15 cellular contexts compared by ENCODE assay signal in genomic region chr7:155684546-155684945, GRCh38. TPM values are rescaled to one million over a fixed set of nuclear protein-coding genes. Genes with fewer than 3 reads are reported as not detected.
DNase-seq lines count a peak whose midpoint lies in the region; ATAC-seq and TF ChIP-seq lines count a peak whose summit lies in the region.
"Had no signal": no experiment of that assay in that cellular context is flagged by ENCODE, and none has a peak within 500 bp of the region (broad histone marks: within the 10 kb centered on the region; RNA-seq: fewer than 3 reads in every experiment).

No MANE protein-coding gene starts in this region.

- peaks cover 64 to 73% of the 10 kb centered on the region in 2 donors for H3K36me3 Mint-ChIP-seq in CD4-positive, alpha-beta memory T cell
- H3K36me3 Mint-ChIP-seq in activated naive CD8-positive, alpha-beta T cell treated with anti-CD3 and anti-CD28 coated beads for 36 hours, result peaks cover 64% of the 10 kb centered on the region
- peaks cover 14 to 88% (median 36%) of the 10 kb centered on the region in 3 donors for H3K36me3 Mint-ChIP-seq in naive thymus-derived CD8-positive, alpha-beta T cell
- H3K36me3 Mint-ChIP-seq in MCF 10A (ENCODE audit: insufficient read depth, unreplicated experiment), result peaks cover 47% of the 10 kb centered on the region

- no peak overlapping the region for H3K9ac ChIP-seq in GM23248

- no peaks in the 10 kb centered on the region for H3K27me3 Mint-ChIP-seq in CD4-positive, alpha-beta memory T cell
- no peaks in the 10 kb centered on the region for H3K27me3 Mint-ChIP-seq in activated naive CD8-positive, alpha-beta T cell treated with anti-CD3 and anti-CD28 coated beads for 36 hours
- H3K27me3 Mint-ChIP-seq in naive thymus-derived CD8-positive, alpha-beta T cell, result no peaks in the 10 kb centered on the region
- H3K27me3 Mint-ChIP-seq in MCF 10A (ENCODE audit: insufficient read depth, unreplicated experiment), result no peaks in the 10 kb centered on the region

- BruUV-seq in MCF 10A (replicated peaks; lab: Mats Ljungman, UMichigan), result no TSS peak

- H2AFZ ChIP-seq in GM23248, result no peak overlapping the region

- no peak overlapping the region for H3K27ac ChIP-seq in CD4-positive, alpha-beta memory T cell (ENCODE audit: low read depth, low read length)
- no peak overlapping the region for H3K27ac ChIP-seq in GM23248
- H3K27ac ChIP-seq: thoracic aorta had no signal

- ATAC-seq in naive thymus-derived CD8-positive, alpha-beta T cell, result no peak
- ATAC-seq in HG03280 (IDR thresholded peaks at IDR 0.05; ENCODE audit: unreplicated experiment), result no peak
- ATAC-seq: left cardiac atrium had no signal

- H3F3A ChIP-seq in GM23248 (ENCODE audit: insufficient read depth), result peaks cover 7% of the 10 kb centered on the region; the same call in 1 of the 2 replicates

- DNase-seq in CD4-positive, alpha-beta memory T cell, result no peak
- DNase-seq in GM23248 (peak; percentile 41), AG20443 (ENCODE audit: low spot score) (no peak), MCF 10A (ENCODE audit: unreplicated experiment) (no peak)
- DNase-seq in activated naive CD8-positive, alpha-beta T cell treated with anti-CD3 and anti-CD28 coated beads for 36 hours, result no peak
- DNase-seq in naive thymus-derived CD8-positive, alpha-beta T cell, result no peak
- DNase-seq: BE2C; foreskin fibroblast; GF-D8; left cardiac atrium; NCI-H1930; RPMI8226; stimulated activated CD4-positive, alpha-beta T cell treated with anti-CD3 and anti-CD28 coated beads, Interleukin-2, amount 100 ng/mL, for 48 hours had no signal

- H3K4me1 Mint-ChIP-seq in CD4-positive, alpha-beta memory T cell, result peaks cover 47 to 76% (median 66%) of the 10 kb centered on the region in 4 donors
- H3K4me1 Mint-ChIP-seq in activated naive CD8-positive, alpha-beta T cell treated with anti-CD3 and anti-CD28 coated beads for 36 hours, result peaks cover 56% of the 10 kb centered on the region
- H3K4me1 Mint-ChIP-seq in naive thymus-derived CD8-positive, alpha-beta T cell, result peaks cover 47 to 73% (median 69%) of the 10 kb centered on the region in 4 donors
- no peaks in the 10 kb centered on the region for H3K4me1 Mint-ChIP-seq in MCF 10A (ENCODE audit: insufficient read depth, unreplicated experiment)

- WGBS in GM23248 (ENCODE audit: low coverage in 1 of 2, low lambda C conversion rate in 2 of 2, missing lambda C conversion rate in 2 of 2), 2 experiments, result 28 to 29% methylated on average over 5 of the region's 5 CpGs

- H3K27me3 ChIP-seq in CD4-positive, alpha-beta memory T cell (ENCODE audit: insufficient read depth, low read length), result no peaks in the 10 kb centered on the region
- H3K27me3 ChIP-seq in GM23248 (replicated peaks; ENCODE audit: insufficient read depth), result no peaks in the 10 kb centered on the region
- H3K27me3 ChIP-seq: BE2C had no signal

- peaks cover 19% of the 10 kb centered on the region; the same call in 1 of the 2 replicates for H4K20me1 ChIP-seq in GM23248 (ENCODE audit: insufficient read depth)

- no peak for TF ChIP-seq CTCF in MCF 10A (IDR thresholded peaks at IDR 0.05; ENCODE audit: unreplicated experiment)

- H3K4me2 ChIP-seq in GM23248 (ENCODE audit: unreplicated experiment), result no peak overlapping the region

- intact Hi-C loops in CD4-positive, alpha-beta memory T cell (cut with micrococcal nuclease), result no loop called here
- intact Hi-C loops in MCF 10A (cut with micrococcal nuclease), result no loop called here

- POLR2A ChIA-PET in CD4-positive, alpha-beta memory T cell (lab: Charles Lee; ENCODE audit: partially characterized antibody), result interaction anchor here (1.3 kb wide), 1 partner anchor 40 kb away, joined by 3 read pairs; the partner anchor contains the start of gene RBM33
- POLR2A ChIA-PET in naive thymus-derived CD8-positive, alpha-beta T cell (lab: Charles Lee), result no interaction called here
- POLR2A ChIA-PET in MCF 10A (lab: Yijun Ruan, JAX), result interaction anchor here (1.1 kb wide), 1 partner anchor 14 kb away, joined by 4 read pairs; no protein-coding TSS in a partner anchor

- no peaks in the 10 kb centered on the region for H3K9me3 ChIP-seq in CD4-positive, alpha-beta memory T cell (ENCODE audit: control insufficient read depth in 1 of 2, low read length in 2 of 2)
- no peaks in the 10 kb centered on the region for H3K9me3 ChIP-seq in GM23248 (ENCODE audit: low read depth)
- H3K9me3 ChIP-seq: BE2C, thoracic aorta had no signal

- no peaks in the 10 kb centered on the region for H3K9me2 ChIP-seq in GM23248 (ENCODE audit: insufficient read depth)

- peak overlapping the region; percentile 30 to 91 (median 59) for H3K27ac Mint-ChIP-seq in CD4-positive, alpha-beta memory T cell
- peak overlapping the region; percentile 55 for H3K27ac Mint-ChIP-seq in activated naive CD8-positive, alpha-beta T cell treated with anti-CD3 and anti-CD28 coated beads for 36 hours
- H3K27ac Mint-ChIP-seq in naive thymus-derived CD8-positive, alpha-beta T cell, result peak overlapping the region in 8 of 10 donors; percentile 6 to 75 (median 56)
- no peak overlapping the region for H3K27ac Mint-ChIP-seq in MCF 10A (ENCODE audit: low read depth, unreplicated experiment)

- H3K4me3 ChIP-seq in CD4-positive, alpha-beta memory T cell (ENCODE audit: low read length in 2 of 2), result no peak overlapping the region
- no peak overlapping the region for H3K4me3 ChIP-seq in GM23248
- H3K4me3 ChIP-seq: thoracic aorta had no signal

- H3K9me3 Mint-ChIP-seq in CD4-positive, alpha-beta memory T cell, result peaks cover 0 to 6% (median 3%) of the 10 kb centered on the region in 8 donors
- peaks cover 6% of the 10 kb centered on the region for H3K9me3 Mint-ChIP-seq in activated naive CD8-positive, alpha-beta T cell treated with anti-CD3 and anti-CD28 coated beads for 36 hours
- peaks cover 0 to 5% (median 2%) of the 10 kb centered on the region in 9 donors for H3K9me3 Mint-ChIP-seq in naive thymus-derived CD8-positive, alpha-beta T cell
- H3K9me3 Mint-ChIP-seq in MCF 10A (ENCODE audit: unreplicated experiment), result no peaks in the 10 kb centered on the region

- in situ Hi-C loops in GM23248 (cut with MboI), result no loop called here

- CTCF ChIA-PET in CD4-positive, alpha-beta memory T cell (lab: Charles Lee; ENCODE audit: partially characterized antibody), result no interaction called here
- CTCF ChIA-PET in MCF 10A (lab: Yijun Ruan, JAX), result interaction anchor here (1.0 to 1.5 kb wide), 2 partner anchors 40 to 86 kb away, joined by 3 to 4 read pairs; partner anchors contain the start of gene RBM33

- peak overlapping the region in 5 of 8 donors; percentile 19 to 77 (median 47) for H3K4me3 Mint-ChIP-seq in CD4-positive, alpha-beta memory T cell
- peak overlapping the region; percentile 8 for H3K4me3 Mint-ChIP-seq in activated naive CD8-positive, alpha-beta T cell treated with anti-CD3 and anti-CD28 coated beads for 36 hours
- peak overlapping the region in 6 of 10 donors; percentile 13 to 59 (median 50) for H3K4me3 Mint-ChIP-seq in naive thymus-derived CD8-positive, alpha-beta T cell
- H3K4me3 Mint-ChIP-seq in MCF 10A (ENCODE audit: unreplicated experiment), result no peak overlapping the region

- peaks cover 23% of the 10 kb centered on the region for H3K4me1 ChIP-seq in CD4-positive, alpha-beta memory T cell (ENCODE audit: insufficient read depth, low read length)
- H3K4me1 ChIP-seq in GM23248 (ENCODE audit: insufficient read depth), result peaks cover 9% of the 10 kb centered on the region; the same call in 1 of the 2 replicates

- peaks cover 28% of the 10 kb centered on the region for H3K36me3 ChIP-seq in CD4-positive, alpha-beta memory T cell (ENCODE audit: insufficient read depth, low read length)
- H3K36me3 ChIP-seq in GM23248 (ENCODE audit: low read depth), result peaks cover 28% of the 10 kb centered on the region

- H3K79me2 ChIP-seq in GM23248 (ENCODE audit: insufficient read depth), result peaks cover 99% of the 10 kb centered on the region

RNA-seq across cellular contexts. Expression of gene RBM33, which starts 40.1 kb away (rescaled TPM):
- total RNA-seq in CD4-positive, alpha-beta memory T cell, result 100 to 1,000 TPM; 161 to 167 TPM
- polyA plus RNA-seq in CD4-positive, alpha-beta memory T cell, result 10 to 100 TPM; 17.2 to 65.4 TPM
- 9.5 and 10.5 TPM in 2 replicates for total RNA-seq in GM23248 (2014; rRNA removed; shearing (Covaris generic))
- polyA plus RNA-seq in GM23248 (2016; fragmentation: Nextera tagmentation; extraction: Ambion mirVana), result 33.2 and 36.0 TPM in 2 replicates
- 10 to 100 TPM; 69.8 to 74.6 TPM for total RNA-seq in activated naive CD8-positive, alpha-beta T cell treated with anti-CD3 and anti-CD28 coated beads for 36 hours
- 100 to 1,000 TPM; 165 to 173 TPM for total RNA-seq in naive thymus-derived CD8-positive, alpha-beta T cell
- polyA plus RNA-seq in naive thymus-derived CD8-positive, alpha-beta T cell, result 10 to 100 TPM; 35.3 to 65.3 (median 41.0) TPM
- 80.5 and 81.9 TPM in 2 replicates for total RNA-seq in MCF 10A (2022)
